ENCODE assay signal across 8 cellular contexts in genomic region chr11:47950396-47950795, GRCh38. TPM values are rescaled to one million over a fixed set of nuclear protein-coding genes. Genes with fewer than 3 reads are reported as not detected.
DNase-seq lines count a peak whose midpoint lies in the region; ATAC-seq and TF ChIP-seq lines count a peak whose summit lies in the region.

No MANE protein-coding gene starts in this region.

- H3K4me1 Mint-ChIP-seq in type B pancreatic cell (ENCODE audit: unreplicated experiment) = peaks cover 13% of the 10 kb centered on the region

- H3K9ac ChIP-seq in BLaER1 treated with 17β-estradiol and CSF1 and Interleukin-3, amounts not matched to agents 10 nM and 100 nM = peak overlapping the region in 2 of 11 experiments; percentile 38 to 53; a peak in 2 of 22 replicates

- H3K9me3 Mint-ChIP-seq in type B pancreatic cell = no peaks in the 10 kb centered on the region

- no peaks in the 10 kb centered on the region for H4K20me1 ChIP-seq in BLaER1 treated with 17β-estradiol and CSF1 and Interleukin-3, amounts not matched to agents 10 nM and 100 nM

- no peak overlapping the region for H3K27ac Mint-ChIP-seq in type B pancreatic cell

- no peaks in the 10 kb centered on the region for H3K27me3 ChIP-seq in BLaER1 treated with 17β-estradiol and CSF1 and Interleukin-3, amounts not matched to agents 10 nM and 100 nM

- no peaks in the 10 kb centered on the region for H3K36me3 Mint-ChIP-seq in type B pancreatic cell

- no peaks in the 10 kb centered on the region for H3K27me3 Mint-ChIP-seq in type B pancreatic cell

- TF ChIP-seq CTCF in type B pancreatic cell (conservative IDR thresholded peaks at IDR 0.05) = no peak

- peaks cover 29 to 63% (median 52%) of the 10 kb centered on the region in 10 experiments for H3K4me1 ChIP-seq in BLaER1 treated with 17β-estradiol and CSF1 and Interleukin-3, amounts not matched to agents 10 nM and 100 nM

- H3K9me3 ChIP-seq in BLaER1 treated with 17β-estradiol and CSF1 and Interleukin-3, amounts not matched to agents 10 nM and 100 nM (replicated peaks in 1 of 11) = no peaks in the 10 kb centered on the region

- peak overlapping the region in 7 of 11 experiments; percentile 20 to 70 (median 49); a peak in 14 of 22 replicates for H3K27ac ChIP-seq in BLaER1 treated with 17β-estradiol and CSF1 and Interleukin-3, amounts not matched to agents 10 nM and 100 nM

- peak overlapping the region; percentile 51 to 84 (median 71) for H3K4me2 ChIP-seq in BLaER1 treated with 17β-estradiol and CSF1 and Interleukin-3, amounts not matched to agents 10 nM and 100 nM

- H3K4me3 ChIP-seq in BLaER1 treated with 17β-estradiol and CSF1 and Interleukin-3, amounts not matched to agents 10 nM and 100 nM = peak overlapping the region in 1 of 10 experiments; percentile 33; a peak in 1 of 20 replicates

- no peaks in the 10 kb centered on the region for H3K36me3 ChIP-seq in BLaER1 treated with 17β-estradiol and CSF1 and Interleukin-3, amounts not matched to agents 10 nM and 100 nM

- DNase-seq in activated CD4-positive, alpha-beta T cell treated with anti-CD3 and anti-CD28 coated beads, Interleukin-2, amount 50 U/mL, for 1 hour = peak; percentile 38
- DNase-seq in iris pigment epithelial cell (ENCODE audit: low read depth) = peak; percentile 64
- DNase-seq in glomerular visceral epithelial cell (ENCODE audit: extremely low spot score) = no peak
- no peak for DNase-seq in type B pancreatic cell (ENCODE audit: extremely low spot score, unreplicated experiment)
- DNase-seq in HPDE6-E6E7 (ENCODE audit: extremely low spot score) = no peak

- ATAC-seq in HG02981 (IDR thresholded peaks at IDR 0.05; ENCODE audit: unreplicated experiment) (peak; percentile 77), GM18873 (IDR thresholded peaks at IDR 0.05; ENCODE audit: low FRiP score, unreplicated experiment) (no peak)

- H3K4me3 Mint-ChIP-seq in type B pancreatic cell = no peak overlapping the region

RNA-seq across cellular contexts. Expression of gene PTPRJ, which starts 30.0 kb away (rescaled TPM):
- total RNA-seq in type B pancreatic cell (ENCODE audit: low replicate concordance) = 18.6 and 21.6 TPM in 2 replicates

Comparison
In these comparisons a context has a peak if more than half of its experiments do, and no peak if none do; other contexts are left out.
1. DNase-seq: peak in activated CD4-positive, alpha-beta T cell treated with anti-CD3 and anti-CD28 coated beads, Interleukin-2, amount 50 U/mL, for 1 hour (single experiment) and iris pigment epithelial cell (single experiment); none in glomerular visceral epithelial cell (single experiment), type B pancreatic cell (single experiment) and HPDE6-E6E7 (single experiment).